In genomic region chr11:109707411-109707810, GRCh38 we compare ENCODE assay signal across 1 cellular context.
TF ChIP-seq lines count a peak whose summit lies in the region.

No MANE protein-coding gene starts in this region.

TF ChIP-seq in H1, 55 proteins besides CTCF, POLR2A, EP300 and RAD21 (continued from another document):
- TF ChIP-seq CHD7 (IDR thresholded peaks at IDR 0.05; ENCODE audit: insufficient replicate concordance, low read length) (no peak), FOSL1 (IDR thresholded peaks at IDR 0.05; ENCODE audit: insufficient read depth, low read depth, low read length) (no peak)
TF ChIP-seq in H1: peak in this region for 0.
